ENCODE assay signal across 9 cellular contexts in the genomic region with DNA sequence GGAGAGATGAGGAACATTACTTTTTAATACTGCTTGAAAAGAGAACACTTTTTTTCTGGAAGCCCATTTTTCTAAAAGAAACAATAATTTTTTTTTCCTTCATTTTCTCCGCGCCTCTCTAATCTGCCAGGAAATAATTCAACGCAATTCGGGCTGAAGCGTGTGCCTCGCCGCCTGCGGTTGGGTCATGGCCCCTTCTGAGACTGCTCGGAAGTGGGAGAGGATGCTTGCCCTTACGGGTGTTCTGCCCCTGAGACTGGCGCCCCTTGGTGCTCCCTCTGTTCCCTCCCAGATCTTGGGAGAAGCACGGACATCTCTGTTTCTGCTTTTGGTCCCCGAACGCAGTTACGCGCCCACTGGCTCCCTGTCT. TPM values are rescaled to one million over a fixed set of nuclear protein-coding genes. Genes with fewer than 3 reads are reported as not detected.
DNase-seq lines count a peak whose midpoint lies in the region; ATAC-seq, FAIRE-seq and TF ChIP-seq lines count a peak whose summit lies in the region.
"Had no signal": no experiment of that assay in that cellular context is flagged by ENCODE, and none has a peak within 500 bp of the region (broad histone marks: within the 10 kb centered on the region; RNA-seq: fewer than 3 reads in every experiment).

No MANE protein-coding gene starts in this region.

- ATAC-seq in activated naive CD4-positive, alpha-beta T cell treated with anti-CD3 and anti-CD28 coated beads, Interleukin-2, amount 50 U/mL, for 72 hours: no peak
- ATAC-seq in activated CD8-positive, alpha-beta T cell treated with anti-CD3 and anti-CD28 coated beads for 36 hours: no peak
- ATAC-seq in HepG2: no peak; the same call in 2 of the 3 replicates

- POLR2A ChIA-PET in activated CD8-positive, alpha-beta T cell treated with anti-CD3 and anti-CD28 coated beads for 36 hours (lab: Charles Lee): no interaction called here
- POLR2A ChIA-PET in HepG2 (lab: Yijun Ruan, JAX): no interaction called here

- CTCF ChIA-PET in activated naive CD4-positive, alpha-beta T cell treated with anti-CD3 and anti-CD28 coated beads for 36 hours (lab: Charles Lee): no interaction called here
- CTCF ChIA-PET in activated CD8-positive, alpha-beta T cell treated with anti-CD3 and anti-CD28 coated beads for 36 hours (lab: Charles Lee): interaction anchor here (0.6 to 1.9 kb wide), 3 partner anchors 23 to 413 kb away, joined by 3 to 5 read pairs (median 5); no protein-coding TSS in a partner anchor
- CTCF ChIA-PET in HepG2 (lab: Yijun Ruan, JAX; ENCODE audit: low intra/inter-chr PET ratio, low total read pairs): no interaction called here

- no peak overlapping the region for H3K27ac Mint-ChIP-seq in activated naive CD4-positive, alpha-beta T cell treated with anti-CD3 and anti-CD28 coated beads for 36 hours
- no peak overlapping the region for H3K27ac Mint-ChIP-seq in activated naive CD4-positive, alpha-beta T cell treated with anti-CD3 and anti-CD28 coated beads, Interleukin-2, amount 50 U/mL, for 72 hours
- H3K27ac Mint-ChIP-seq in activated CD8-positive, alpha-beta T cell treated with anti-CD3 and anti-CD28 coated beads for 36 hours: no peak overlapping the region

- H3K27ac ChIP-seq in HepG2 (ENCODE audit: extremely low read length, insufficient read depth, low read length) (no peak overlapping the region), transverse colon (no peak overlapping the region)

- intact Hi-C loops in activated naive CD4-positive, alpha-beta T cell treated with anti-CD3 and anti-CD28 coated beads for 36 hours (cut with micrococcal nuclease): no loop called here
- intact Hi-C loops in activated CD8-positive, alpha-beta T cell treated with anti-CD3 and anti-CD28 coated beads for 36 hours (cut with micrococcal nuclease): no loop called here
- intact Hi-C loops in HepG2 (cut with micrococcal nuclease; ENCODE audit: unreplicated experiment) (no loop called here), transverse colon (cut with DNase I; ENCODE audit: low total_unique reads) (no loop called here)

- no TSS peak for BruUV-seq in HepG2 (replicated peaks; lab: Mats Ljungman, UMichigan)

- DNase-seq in activated naive CD4-positive, alpha-beta T cell treated with anti-CD3 and anti-CD28 coated beads for 36 hours: no peak
- no peak for DNase-seq in activated naive CD4-positive, alpha-beta T cell treated with anti-CD3 and anti-CD28 coated beads, Interleukin-2, amount 50 U/mL, for 72 hours (ENCODE audit: low spot score in 2 of 2)
- DNase-seq in activated CD8-positive, alpha-beta T cell treated with anti-CD3 and anti-CD28 coated beads for 36 hours: no peak
- DNase-seq in HepG2 (ENCODE audit: low spot score) (no peak), transverse colon (no peak), NCI-H2107 treated with DMSO at 0.1 percent for 48 hours (lab: John Stamatoyannopoulos, UW; ENCODE audit: unreplicated experiment) (no peak), NCI-H2029 treated with DMSO at 0.1 percent for 48 hours (lab: John Stamatoyannopoulos, UW) (no peak), D721Med (ENCODE audit: insufficient read length, low spot score) (no peak)

- H2AFZ ChIP-seq in HepG2 (ENCODE audit: low read length): no peak overlapping the region

- peak overlapping the region; percentile 53 for H3K4me2 ChIP-seq in HepG2 (ENCODE audit: low read depth, low read length)

- H3K9me3 ChIP-seq in HepG2 (ENCODE audit: low read length): peaks cover 6% of the 10 kb centered on the region; the same call in 1 of the 2 replicates
- no peaks in the 10 kb centered on the region for H3K9me3 ChIP-seq in transverse colon

- H3K27me3 Mint-ChIP-seq in activated naive CD4-positive, alpha-beta T cell treated with anti-CD3 and anti-CD28 coated beads for 36 hours (ENCODE audit: low read depth): peaks cover 36% of the 10 kb centered on the region
- H3K27me3 Mint-ChIP-seq in activated CD8-positive, alpha-beta T cell treated with anti-CD3 and anti-CD28 coated beads for 36 hours: peaks cover 44% of the 10 kb centered on the region

- peak overlapping the region; percentile 66 for H3K4me3 Mint-ChIP-seq in activated naive CD4-positive, alpha-beta T cell treated with anti-CD3 and anti-CD28 coated beads for 36 hours
- peak overlapping the region; percentile 72 for H3K4me3 Mint-ChIP-seq in activated CD8-positive, alpha-beta T cell treated with anti-CD3 and anti-CD28 coated beads for 36 hours

- no peaks in the 10 kb centered on the region for H4K20me1 ChIP-seq in HepG2 (ENCODE audit: insufficient read depth, low read length)

- H3K79me2 ChIP-seq in HepG2 (ENCODE audit: insufficient read depth, low read length): no peaks in the 10 kb centered on the region

- in situ Hi-C loops in HepG2 (cut with HindIII; ENCODE audit: extremely low pct_ligation_motif_present, low pct_unique_long_range_greater_than_20kb) (no loop called here), transverse colon (cut with MboI; ENCODE audit: low pct_ligation_motif_present in 1 of 4, low pct_unique_long_range_greater_than_20kb in 1 of 4, low sequenced_read_pairs in 3 of 4) (loop anchor here in 1 of 4 donors (25.0 kb wide), 1 partner anchor 288 kb away; a partner anchor contains a TSS)

- TF ChIP-seq CTCF in activated CD8-positive, alpha-beta T cell treated with anti-CD3 and anti-CD28 coated beads for 36 hours (IDR thresholded peaks at IDR 0.05): no peak
- no peak for TF ChIP-seq CTCF in HepG2 (CRISPR knock-in tag; IDR thresholded peaks at IDR 0.05)
- no peak for TF ChIP-seq CTCF in transverse colon (IDR thresholded peaks at IDR 0.05)
- TF ChIP-seq CTCF in D721Med (IDR thresholded peaks at IDR 0.05; ENCODE audit: insufficient read depth, missing control alignments): no peak

- H3K9ac ChIP-seq in HepG2 (ENCODE audit: insufficient read depth, low read depth, low read length): no peak overlapping the region

- TF ChIP-seq EP300 in HepG2 (IDR thresholded peaks at IDR 0.05; ENCODE audit: low read depth in 2 of 2, low read length in 2 of 2) (no peak), HepG2 (CRISPR knock-in tag; IDR thresholded peaks at IDR 0.05; ENCODE audit: borderline replicate concordance) (no peak), transverse colon (IDR thresholded peaks at IDR 0.05; ENCODE audit: low read depth) (no peak)

- H3K36me3 ChIP-seq in HepG2 (replicated peaks in 1 of 2; ENCODE audit: control insufficient read depth in 1 of 2, insufficient read depth in 2 of 2, low read length in 2 of 2) (no peaks in the 10 kb centered on the region), transverse colon (no peaks in the 10 kb centered on the region)

- WGBS in HepG2 (ENCODE audit: low lambda C conversion rate): 23% methylated on average over 11 of the region's 16 CpGs
- WGBS in transverse colon (ENCODE audit: low coverage in 1 of 2), 2 donors: 8 to 9% methylated on average over 9 to 10 of the region's 16 CpGs

- H3K4me1 ChIP-seq in HepG2 (ENCODE audit: insufficient read depth, low read length) (no peaks in the 10 kb centered on the region), transverse colon (peaks cover 17 to 44% (median 29%) of the 10 kb centered on the region in 4 donors)

- H3K9me3 Mint-ChIP-seq in activated naive CD4-positive, alpha-beta T cell treated with anti-CD3 and anti-CD28 coated beads for 36 hours: no peaks in the 10 kb centered on the region
- H3K9me3 Mint-ChIP-seq in activated naive CD4-positive, alpha-beta T cell treated with anti-CD3 and anti-CD28 coated beads, Interleukin-2, amount 50 U/mL, for 72 hours: no peaks in the 10 kb centered on the region
- H3K9me3 Mint-ChIP-seq in activated CD8-positive, alpha-beta T cell treated with anti-CD3 and anti-CD28 coated beads for 36 hours: peaks cover 3% of the 10 kb centered on the region

- TF ChIP-seq POLR2A in HepG2 (IDR thresholded peaks at IDR 0.05; ENCODE audit: insufficient read depth in 1 of 2, low read depth in 2 of 2, low read length in 2 of 2) (no peak), transverse colon (IDR thresholded peaks at IDR 0.05) (no peak)

- no peak for TF ChIP-seq RAD21 in HepG2 (CRISPR knock-in tag; IDR thresholded peaks at IDR 0.05)

- peaks cover 6 to 30% of the 10 kb centered on the region in 2 experiments; a peak in 4 of 5 replicates for H3K27me3 ChIP-seq in HepG2 (ENCODE audit: control insufficient read depth in 1 of 2, insufficient read depth in 2 of 2, low read length in 2 of 2)
- H3K27me3 ChIP-seq in transverse colon: peaks cover 68% of the 10 kb centered on the region

- H3K36me3 Mint-ChIP-seq in activated naive CD4-positive, alpha-beta T cell treated with anti-CD3 and anti-CD28 coated beads for 36 hours (ENCODE audit: low read depth): no peaks in the 10 kb centered on the region
- H3K36me3 Mint-ChIP-seq in activated naive CD4-positive, alpha-beta T cell treated with anti-CD3 and anti-CD28 coated beads, Interleukin-2, amount 50 U/mL, for 72 hours: peaks cover 0 to 7% of the 10 kb centered on the region in 2 donors
- no peaks in the 10 kb centered on the region for H3K36me3 Mint-ChIP-seq in activated CD8-positive, alpha-beta T cell treated with anti-CD3 and anti-CD28 coated beads for 36 hours (ENCODE audit: low read depth)

- peaks cover 15% of the 10 kb centered on the region for H3K4me1 Mint-ChIP-seq in activated naive CD4-positive, alpha-beta T cell treated with anti-CD3 and anti-CD28 coated beads for 36 hours (ENCODE audit: low read depth)
- peaks cover 14% of the 10 kb centered on the region for H3K4me1 Mint-ChIP-seq in activated CD8-positive, alpha-beta T cell treated with anti-CD3 and anti-CD28 coated beads for 36 hours (ENCODE audit: low read depth)

- no peak for FAIRE-seq in HepG2 (lab: Jason Lieb, UNC)
- FAIRE-seq in D721Med (lab: Jason Lieb, UNC): no peak
- FAIRE-seq: G401.6 had no signal

- H3K4me3 ChIP-seq in HepG2 (replicated peaks in 1 of 3; ENCODE audit: insufficient read depth in 1 of 3, low read depth in 2 of 3, low read length in 3 of 3): peak overlapping the region in 1 of 3 experiments; percentile 46; a peak in 1 of 6 replicates
- peak overlapping the region; percentile 0 to 61 (median 29) for H3K4me3 ChIP-seq in transverse colon

RNA-seq across cellular contexts. Expression of a gene that starts 0.3 kb away (rescaled TPM):
- total RNA-seq in activated naive CD4-positive, alpha-beta T cell treated with anti-CD3 and anti-CD28 coated beads for 36 hours: under 1 TPM; 0.17 to 0.19 TPM
- total RNA-seq in activated naive CD4-positive, alpha-beta T cell treated with anti-CD3 and anti-CD28 coated beads, Interleukin-2, amount 50 U/mL, for 72 hours: under 1 TPM; 0.27 to 0.41 TPM
- under 1 TPM; 0.40 to 0.72 TPM for total RNA-seq in activated CD8-positive, alpha-beta T cell treated with anti-CD3 and anti-CD28 coated beads for 36 hours
- total RNA-seq in HepG2 (2016; rRNA removed; fragmentation: Illumina TruSeq; extraction: Trizol) (0.21 and 0.42 TPM in 2 replicates), transverse colon (1 to 10 TPM in 3 of 4 donors, under 1 TPM in 1; 0.37 to 9.4 (median 6.5) TPM)
- not detected in 2 replicates for total RNA-seq in HepG2 (2016; cell fraction: cytosol; rRNA removed; fragmentation: Illumina TruSeq; extraction: Trizol; ENCODE audit: low read depth)
- total RNA-seq in HepG2 (2016; cell fraction: insoluble cytoplasmic fraction; rRNA removed; fragmentation: Illumina TruSeq; extraction: Trizol): 0.30 and 0.33 TPM in 2 replicates
- total RNA-seq in HepG2 (2016; cell fraction: membrane; rRNA removed; fragmentation: Illumina TruSeq; extraction: Trizol): 0.25 and 0.28 TPM in 2 replicates
- 0.31 TPM in 1 of 2 replicates, not detected in the other for total RNA-seq in HepG2 (2016; cell fraction: nucleus; rRNA removed; fragmentation: Illumina TruSeq; extraction: Trizol)
- polyA plus RNA-seq in HepG2 (2011; rRNA removed): 0.35 and 0.67 TPM in 2 replicates
- 0.63 and 0.83 TPM in 2 replicates for polyA plus RNA-seq in HepG2 (2011; cell fraction: cytosol; rRNA removed)
- polyA plus RNA-seq in HepG2 (2011; cell fraction: nucleus; rRNA removed): 0.36 and 0.56 TPM in 2 replicates
- 0.13 and 0.19 TPM in 2 replicates for polyA plus RNA-seq in HepG2 (2012)
- polyA plus RNA-seq in HepG2 (2016; cell fraction: cytosol; fragmentation: Illumina TruSeq; extraction: Trizol; ENCODE audit: low read depth): 0.07 TPM in 1 of 2 replicates, not detected in the other
- polyA plus RNA-seq in HepG2 (2016; cell fraction: insoluble cytoplasmic fraction; fragmentation: Illumina TruSeq; extraction: Trizol; ENCODE audit: low read depth): 0.44 and 0.53 TPM in 2 replicates
- polyA plus RNA-seq in HepG2 (2016; cell fraction: membrane; fragmentation: Illumina TruSeq; extraction: Trizol; ENCODE audit: low read depth): 0.19 TPM in 1 of 2 replicates, not detected in the other
- 0.15 TPM in 1 of 2 replicates, not detected in the other for polyA plus RNA-seq in HepG2 (2016; cell fraction: nucleus; fragmentation: Illumina TruSeq; extraction: Trizol; ENCODE audit: insufficient read depth, low read depth)
- 0.02 and 10.0 TPM in 2 replicates for polyA minus RNA-seq in HepG2 (2011; rRNA and poly(A)+ RNA removed; ENCODE audit: low replicate concordance)
- polyA minus RNA-seq in HepG2 (2011; cell fraction: cytosol; rRNA and poly(A)+ RNA removed): not detected in 2 replicates
- polyA minus RNA-seq in HepG2 (2011; cell fraction: nucleus; rRNA and poly(A)+ RNA removed): 0.25 and 0.77 TPM in 2 replicates
